14 cellular contexts compared by ENCODE assay signal in genomic region chr7:151838072-151838471, GRCh38. TPM values are rescaled to one million over a fixed set of nuclear protein-coding genes. Genes with fewer than 3 reads are reported as not detected.
DNase-seq lines count a peak whose midpoint lies in the region; ATAC-seq lines count a peak whose summit lies in the region.
"Had no signal": no experiment of that assay in that cellular context is flagged by ENCODE, and none has a peak within 500 bp of the region (broad histone marks: within the 10 kb centered on the region; RNA-seq: fewer than 3 reads in every experiment).

No MANE protein-coding gene starts in this region.

- H3K23ac ChIP-seq in neuronal stem cell (ENCODE audit: low read depth, low read length, poor library complexity): peak overlapping the region; percentile 11

- peaks cover 21% of the 10 kb centered on the region for H3K4me1 Mint-ChIP-seq in T-helper 2 cell treated with Interferon-gamma antibody and Interleukin-4, amounts not matched to agents 5 μg/mL and 100 μg/mL, for 36 hours (ENCODE audit: low read depth)
- peaks cover 60% of the 10 kb centered on the region for H3K4me1 Mint-ChIP-seq in dendritic cell treated with granulocyte-macrophage colony-stimulating factor and Interleukin-4, amounts not matched to agents 40 ng/mL and 50 ng/mL, for 4 days (ENCODE audit: low read depth)
- peaks cover 6% of the 10 kb centered on the region for H3K4me1 Mint-ChIP-seq in activated T-helper 2 cell treated with anti-CD3 and anti-CD28 coated beads, Interferon-gamma antibody, Interleukin-2, Interleukin-4, amounts not matched to agents 10 μg/mL and 5 μg/mL and 100 μg/mL, durations not matched to agents 14 hours and 24 hours and 36 hours (ENCODE audit: low read depth)

- H3K27me3 Mint-ChIP-seq in T-helper 2 cell treated with Interferon-gamma antibody and Interleukin-4, amounts not matched to agents 5 μg/mL and 100 μg/mL, for 36 hours (ENCODE audit: low read depth): no peaks in the 10 kb centered on the region
- H3K27me3 Mint-ChIP-seq in dendritic cell treated with granulocyte-macrophage colony-stimulating factor and Interleukin-4, amounts not matched to agents 40 ng/mL and 50 ng/mL, for 4 days: no peaks in the 10 kb centered on the region
- H3K27me3 Mint-ChIP-seq in activated T-helper 2 cell treated with anti-CD3 and anti-CD28 coated beads, Interferon-gamma antibody, Interleukin-2, Interleukin-4, amounts not matched to agents 10 μg/mL and 5 μg/mL and 100 μg/mL, durations not matched to agents 14 hours and 24 hours and 36 hours (ENCODE audit: low read depth): no peaks in the 10 kb centered on the region

- no peak overlapping the region for H2AK5ac ChIP-seq in neuronal stem cell (ENCODE audit: low read depth, low read length)

- H4K8ac ChIP-seq in neuronal stem cell (ENCODE audit: low read depth, low read length): no peak overlapping the region

- peak overlapping the region; percentile 17 for H3K4ac ChIP-seq in neuronal stem cell (ENCODE audit: low read length)

- H3K27ac ChIP-seq in neuronal stem cell (replicated peaks; ENCODE audit: low read length): no peak overlapping the region

- H3K14ac ChIP-seq in neuronal stem cell (ENCODE audit: low read length): peak overlapping the region; percentile 84

- no peak overlapping the region for H3K4me3 Mint-ChIP-seq in T-helper 2 cell treated with Interferon-gamma antibody and Interleukin-4, amounts not matched to agents 5 μg/mL and 100 μg/mL, for 36 hours
- H3K4me3 Mint-ChIP-seq in dendritic cell treated with granulocyte-macrophage colony-stimulating factor and Interleukin-4, amounts not matched to agents 40 ng/mL and 50 ng/mL, for 4 days: peak overlapping the region; percentile 77
- no peak overlapping the region for H3K4me3 Mint-ChIP-seq in activated T-helper 2 cell treated with anti-CD3 and anti-CD28 coated beads, Interferon-gamma antibody, Interleukin-2, Interleukin-4, amounts not matched to agents 10 μg/mL and 5 μg/mL and 100 μg/mL, durations not matched to agents 14 hours and 24 hours and 36 hours (ENCODE audit: low read depth)
- H3K4me3 Mint-ChIP-seq: neural crest cell had no signal

- H3K4me3 ChIP-seq in neuronal stem cell (ENCODE audit: low read length in 2 of 2): no peak overlapping the region

- no peaks in the 10 kb centered on the region for H3K79me1 ChIP-seq in neuronal stem cell (ENCODE audit: low read depth, low read length)

- H3K27ac Mint-ChIP-seq in T-helper 2 cell treated with Interferon-gamma antibody and Interleukin-4, amounts not matched to agents 5 μg/mL and 100 μg/mL, for 36 hours: peak overlapping the region; percentile 23
- peak overlapping the region; percentile 85 for H3K27ac Mint-ChIP-seq in dendritic cell treated with granulocyte-macrophage colony-stimulating factor and Interleukin-4, amounts not matched to agents 40 ng/mL and 50 ng/mL, for 4 days
- H3K27ac Mint-ChIP-seq in activated T-helper 2 cell treated with anti-CD3 and anti-CD28 coated beads, Interferon-gamma antibody, Interleukin-2, Interleukin-4, amounts not matched to agents 10 μg/mL and 5 μg/mL and 100 μg/mL, durations not matched to agents 14 hours and 24 hours and 36 hours: no peak overlapping the region

- H2BK12ac ChIP-seq in neuronal stem cell (ENCODE audit: low read length): peak overlapping the region; percentile 82

- no peaks in the 10 kb centered on the region for H3K9me3 Mint-ChIP-seq in T-helper 2 cell treated with Interferon-gamma antibody and Interleukin-4, amounts not matched to agents 5 μg/mL and 100 μg/mL, for 36 hours
- H3K9me3 Mint-ChIP-seq in dendritic cell treated with granulocyte-macrophage colony-stimulating factor and Interleukin-4, amounts not matched to agents 40 ng/mL and 50 ng/mL, for 4 days: no peaks in the 10 kb centered on the region
- H3K9me3 Mint-ChIP-seq in activated T-helper 2 cell treated with anti-CD3 and anti-CD28 coated beads, Interferon-gamma antibody, Interleukin-2, Interleukin-4, amounts not matched to agents 10 μg/mL and 5 μg/mL and 100 μg/mL, durations not matched to agents 14 hours and 24 hours and 36 hours: no peaks in the 10 kb centered on the region
- H3K9me3 Mint-ChIP-seq: neural crest cell had no signal

- no peaks in the 10 kb centered on the region for H3K36me3 Mint-ChIP-seq in T-helper 2 cell treated with Interferon-gamma antibody and Interleukin-4, amounts not matched to agents 5 μg/mL and 100 μg/mL, for 36 hours (ENCODE audit: low read depth)
- H3K36me3 Mint-ChIP-seq in dendritic cell treated with granulocyte-macrophage colony-stimulating factor and Interleukin-4, amounts not matched to agents 40 ng/mL and 50 ng/mL, for 4 days (ENCODE audit: low read depth): peaks cover 38% of the 10 kb centered on the region
- H3K36me3 Mint-ChIP-seq in activated T-helper 2 cell treated with anti-CD3 and anti-CD28 coated beads, Interferon-gamma antibody, Interleukin-2, Interleukin-4, amounts not matched to agents 10 μg/mL and 5 μg/mL and 100 μg/mL, durations not matched to agents 14 hours and 24 hours and 36 hours (ENCODE audit: low read depth): no peaks in the 10 kb centered on the region

- DNase-seq in T-helper 2 cell treated with Interferon-gamma antibody and Interleukin-4, amounts not matched to agents 5 μg/mL and 100 μg/mL, for 36 hours (ENCODE audit: low spot score): no peak
- DNase-seq in T-helper 2 cell (no peak), Kasumi-1 (lab: John Stamatoyannopoulos, UW) (peak; percentile 10 to 25), neuronal stem cell (ENCODE audit: low spot score) (no peak), dedifferentiated amniotic fluid mesenchymal stem cell (ENCODE audit: extremely low spot score) (no peak)
- DNase-seq in activated T-helper 2 cell treated with anti-CD3 and anti-CD28 coated beads, Interferon-gamma antibody, Interleukin-2, Interleukin-4, amounts not matched to agents 10 μg/mL and 5 μg/mL and 100 μg/mL, durations not matched to agents 14 hours and 24 hours and 36 hours (ENCODE audit: low spot score): no peak
- DNase-seq: activated CD4-positive, CD25-positive, alpha-beta regulatory T cell; cortex of kidney; hippocampal formation; NCI-H1105; SK-N-SH had no signal

- H2BK5ac ChIP-seq in neuronal stem cell (ENCODE audit: low read length): peak overlapping the region; percentile 70

- H2AFZ ChIP-seq in neuronal stem cell (ENCODE audit: low read length): peak overlapping the region; percentile 66

- H3K27me3 ChIP-seq in neuronal stem cell (ENCODE audit: control insufficient read depth in 3 of 3, insufficient read depth in 3 of 3, low read depth in 1 of 3, low read length in 3 of 3): peaks cover 0 to 19% (median 2%) of the 10 kb centered on the region in 3 experiments

- no peak overlapping the region for H4K91ac ChIP-seq in neuronal stem cell (ENCODE audit: low read depth, low read length, poor library complexity)

- H3K36me3 ChIP-seq in neuronal stem cell (replicated peaks in 1 of 2; ENCODE audit: control insufficient read depth in 2 of 2, insufficient read depth in 2 of 2, low read length in 2 of 2): no peaks in the 10 kb centered on the region

- no peak for ATAC-seq in GM21381 (IDR thresholded peaks at IDR 0.05; ENCODE audit: unreplicated experiment)

- peak overlapping the region; percentile 34 for H3K4me2 ChIP-seq in neuronal stem cell (ENCODE audit: insufficient read depth, low read length, poor library complexity, severe bottlenecking)
- H3K4me2 ChIP-seq: SK-N-SH had no signal

- H3K4me1 ChIP-seq in neuronal stem cell (ENCODE audit: control insufficient read depth in 2 of 2, insufficient read depth in 1 of 2, low read depth in 1 of 2, low read length in 2 of 2): peaks cover 0 to 10% of the 10 kb centered on the region in 2 donors

- no peaks in the 10 kb centered on the region for H3K9me3 ChIP-seq in neuronal stem cell (replicated peaks in 1 of 2; ENCODE audit: control insufficient read depth in 2 of 2, insufficient read depth in 1 of 2, low read depth in 1 of 2, low read length in 2 of 2)
- H3K9me3 ChIP-seq: SK-N-SH had no signal

- no peak overlapping the region for H3K9ac ChIP-seq in neuronal stem cell (ENCODE audit: low read depth, low read length, poor library complexity)
- H3K9ac ChIP-seq: SK-N-SH had no signal

- H2BK15ac ChIP-seq in neuronal stem cell (ENCODE audit: low read length): peak overlapping the region; percentile 93

- WGBS in neuronal stem cell (ENCODE audit: extremely low coverage in 2 of 2, insufficient read length in 2 of 2, insufficient replicate concordance in 1 of 2), 2 donors: no CpG with 5 or more reads among the region's 7 CpGs

- H2BK120ac ChIP-seq in neuronal stem cell (ENCODE audit: low read depth, low read length): no peak overlapping the region

- peak overlapping the region; percentile 66 for H3K18ac ChIP-seq in neuronal stem cell (ENCODE audit: low read length)

- intact Hi-C loops in dendritic cell treated with granulocyte-macrophage colony-stimulating factor and Interleukin-4, amounts not matched to agents 40 ng/mL and 50 ng/mL, for 4 days (cut with micrococcal nuclease): loop anchor here (2.0 to 5.0 kb wide), 2 partner anchors 39 to 41 kb away; partner anchors contain the start of gene PRKAG2
- intact Hi-C loops in activated T-helper 2 cell treated with anti-CD3 and anti-CD28 coated beads, Interferon-gamma antibody, Interleukin-2, Interleukin-4, amounts not matched to agents 10 μg/mL and 5 μg/mL and 100 μg/mL, durations not matched to agents 14 hours and 24 hours and 36 hours (cut with micrococcal nuclease): no loop called here

RNA-seq across cellular contexts. Expression of gene PRKAG2, which starts 38.8 kb away (rescaled TPM):
- 23.4 TPM for polyA plus RNA-seq in neuronal stem cell (2013, experiment 1 of 2)
- polyA plus RNA-seq in neuronal stem cell (2013, experiment 2 of 2): 21.8 TPM
- 13.3 and 14.9 TPM in 2 replicates for total RNA-seq in activated T-helper 2 cell treated with anti-CD3 and anti-CD28 coated beads, Interferon-gamma antibody, Interleukin-2, Interleukin-4, amounts not matched to agents 10 μg/mL and 5 μg/mL and 100 μg/mL, durations not matched to agents 14 hours and 24 hours and 36 hours

Comparison
In these comparisons a context has a peak if more than half of its experiments do, and no peak if none do; other contexts are left out.
1. DNase-seq: peak in Kasumi-1 (2 of 2); none in T-helper 2 cell treated with Interferon-gamma antibody and Interleukin-4, amounts not matched to agents 5 μg/mL and 100 μg/mL, for 36 hours (single experiment), T-helper 2 cell (0 of 5), neuronal stem cell (single experiment), activated T-helper 2 cell treated with anti-CD3 and anti-CD28 coated beads, Interferon-gamma antibody, Interleukin-2, Interleukin-4, amounts not matched to agents 10 μg/mL and 5 μg/mL and 100 μg/mL, durations not matched to agents 14 hours and 24 hours and 36 hours (single experiment) and dedifferentiated amniotic fluid mesenchymal stem cell (single experiment).